ENCODE assay signal across 25 cellular contexts in the genomic region with DNA sequence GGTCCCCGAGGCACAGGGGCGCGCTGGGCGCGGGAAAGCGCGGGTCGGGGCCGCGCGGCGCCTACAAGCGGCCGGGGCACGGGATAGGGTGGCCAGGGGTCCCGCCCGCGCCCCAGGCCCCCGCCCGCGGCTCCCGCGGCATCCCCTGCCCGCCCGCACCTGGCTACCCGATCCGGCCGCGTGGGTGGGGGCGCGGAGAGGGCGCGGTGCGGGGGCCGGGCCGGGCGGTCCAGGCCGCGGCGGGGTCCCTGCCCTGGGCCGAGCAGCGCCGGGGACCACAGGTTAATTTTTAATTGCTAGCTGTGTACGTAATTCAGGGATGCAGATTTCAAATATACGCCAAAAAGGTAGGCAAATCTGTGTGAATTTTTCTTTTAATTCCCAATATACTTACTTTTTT. TPM values are rescaled to one million over a fixed set of nuclear protein-coding genes. Genes with fewer than 3 reads are reported as not detected.
DNase-seq lines count a peak whose midpoint lies in the region; ATAC-seq and TF ChIP-seq lines count a peak whose summit lies in the region.
"Had no signal": no experiment of that assay in that cellular context is flagged by ENCODE, and none has a peak within 500 bp of the region (broad histone marks: within the 10 kb centered on the region; RNA-seq: fewer than 3 reads in every experiment).

No MANE protein-coding gene starts in this region.

- in situ Hi-C loops in mammary epithelial cell (cut with MboI; ENCODE audit: low sequenced_read_pairs in 2 of 2): no loop called here

- H3K9ac ChIP-seq in mammary epithelial cell (ENCODE audit: insufficient read depth, low read length) (no peak overlapping the region), mesenchymal stem cell (ENCODE audit: low read length) (no peak overlapping the region)

- H2BK15ac ChIP-seq in mesenchymal stem cell (ENCODE audit: low read depth, poor library complexity, severe bottlenecking): no peak overlapping the region

- peak overlapping the region in 2 of 3 donors; percentile 39 to 50 for H3K4me3 ChIP-seq in breast epithelium
- no peak overlapping the region for H3K4me3 ChIP-seq in mammary epithelial cell (replicated peaks in 1 of 3; ENCODE audit: insufficient read depth in 1 of 3, low read depth in 2 of 3, low read length in 3 of 3)
- H3K4me3 ChIP-seq in ectodermal cell (ENCODE audit: insufficient read depth, low read depth, low read length): peak overlapping the region; percentile 12
- peak overlapping the region in 1 of 2 experiments; percentile 58 for H3K4me3 ChIP-seq in mesenchymal stem cell (ENCODE audit: insufficient read depth in 1 of 2, low read depth in 1 of 2, low read length in 2 of 2)
- H3K4me3 ChIP-seq in upper lobe of left lung: peak overlapping the region in 3 of 4 donors; percentile 17 to 36 (median 32)
- H3K4me3 ChIP-seq: esophagus muscularis mucosa, gastrocnemius medialis had no signal

- dilution Hi-C loops in mammary epithelial cell (cut with HindIII; ENCODE audit: low sequenced_read_pairs): no loop called here

- DNase-seq in breast epithelium (ENCODE audit: low spot score in 2 of 2) (no peak), mammary epithelial cell (no peak), mesenchymal stem cell (no peak), upper lobe of left lung (peak in 1 of 2 donors; percentile 42), NCI-H2107 treated with DMSO at 0.1 percent for 48 hours (lab: John Stamatoyannopoulos, UW; ENCODE audit: unreplicated experiment) (no peak), NCI-H146 (lab: John Stamatoyannopoulos, UW) (no peak), D341Med (ENCODE audit: low spot score) (no peak)
- DNase-seq: activated CD4-positive, CD25-positive, alpha-beta regulatory T cell treated with anti-CD3 and anti-CD28 coated beads, Interleukin-2, amount 50 U/mL, for 72 hours; activated CD8-positive, alpha-beta T cell treated with anti-CD3 and anti-CD28 coated beads, Interleukin-2, amount 10 ng/mL, durations not matched to agents 7 days and 5 days; activated naive CD4-positive, alpha-beta T cell treated with anti-CD3 and anti-CD28 coated beads, Interleukin-2, amount 50 U/mL, for 16 hours; activated T-cell treated with anti-CD3 and anti-CD28 coated beads, Interleukin-2, amount 50 U/mL, for 1 hour; BE2C; DND-41; effector memory CD8-positive, alpha-beta T cell; gastrocnemius medialis; left colon; NCI-H1092; NCI-H1930; stimulated activated CD4-positive, alpha-beta T cell treated with anti-CD3 and anti-CD28 coated beads, Interleukin-2, amount 100 ng/mL, for 48 hours; stimulated activated naive CD4-positive, alpha-beta T cell had no signal

- no peak overlapping the region for H4K91ac ChIP-seq in mesenchymal stem cell (ENCODE audit: low read length)

- no peak overlapping the region for H2AK5ac ChIP-seq in mesenchymal stem cell (ENCODE audit: low read length, severe bottlenecking)

- TF ChIP-seq POLR2A in breast epithelium (IDR thresholded peaks at IDR 0.05): no peak
- TF ChIP-seq POLR2A in upper lobe of left lung (IDR thresholded peaks at IDR 0.05): no peak

- H2BK12ac ChIP-seq in mesenchymal stem cell (ENCODE audit: low read length in 2 of 2): no peak overlapping the region

- WGBS in mammary epithelial cell (ENCODE audit: low coverage, missing lambda C conversion rate): 31% methylated on average over 2 of the region's 45 CpGs
- 1% methylated on average over 40 to 45 of the region's 45 CpGs for WGBS in ectodermal cell, 2 experiments
- no CpG with 5 or more reads among the region's 45 CpGs for WGBS in mesenchymal stem cell
- WGBS in upper lobe of left lung, 2 donors: 22 to 56% methylated on average over 2 to 18 of the region's 45 CpGs

- peaks cover 2% of the 10 kb centered on the region for H4K20me1 ChIP-seq in mammary epithelial cell (ENCODE audit: insufficient read depth, low read length)

- H3K4me2 ChIP-seq in mammary epithelial cell (ENCODE audit: insufficient read depth, low read depth, low read length): no peak overlapping the region
- peak overlapping the region; percentile 72 for H3K4me2 ChIP-seq in mesenchymal stem cell (ENCODE audit: low read length, poor library complexity, severe bottlenecking)

- H3K14ac ChIP-seq in mesenchymal stem cell (ENCODE audit: low read length in 2 of 2): no peak overlapping the region

- peaks cover 0 to 17% of the 10 kb centered on the region in 2 donors for H3K27me3 ChIP-seq in breast epithelium
- peaks cover 3% of the 10 kb centered on the region for H3K27me3 ChIP-seq in mammary epithelial cell (ENCODE audit: insufficient read depth, low read length)
- peaks cover 21% of the 10 kb centered on the region for H3K27me3 ChIP-seq in ectodermal cell (ENCODE audit: control insufficient read depth, insufficient read depth, low read length, poor library complexity, severe bottlenecking)
- H3K27me3 ChIP-seq in mesenchymal stem cell (ENCODE audit: control insufficient read depth in 1 of 2, insufficient read depth in 1 of 2, low read length in 2 of 2): peaks cover 0 to 4% of the 10 kb centered on the region in 2 experiments
- H3K27me3 ChIP-seq in upper lobe of left lung: no peaks in the 10 kb centered on the region
- H3K27me3 ChIP-seq: ascending aorta, BE2C had no signal

- CTCF ChIA-PET in mammary epithelial cell (lab: Charles Lee; ENCODE audit: low non-redundant PET): no interaction called here

- no peak overlapping the region for H3K4ac ChIP-seq in mesenchymal stem cell (ENCODE audit: low read depth in 1 of 2, low read length in 2 of 2)

- TF ChIP-seq CTCF in breast epithelium (IDR thresholded peaks at IDR 0.05) (no peak), mammary epithelial cell (conservative IDR thresholded peaks at IDR 0.05 in 1 of 2, IDR thresholded peaks at IDR 0.05 in 1 of 2; ENCODE audit: extremely low read depth in 1 of 2, insufficient read depth in 1 of 2, low read depth in 1 of 2, low read length in 2 of 2) (no peak), upper lobe of left lung (IDR thresholded peaks at IDR 0.05) (no peak)

- no peak overlapping the region for H3K18ac ChIP-seq in mesenchymal stem cell (ENCODE audit: low read depth in 1 of 2, low read length in 2 of 2)

- H3K36me3 ChIP-seq in breast epithelium (no peaks in the 10 kb centered on the region), mammary epithelial cell (ENCODE audit: insufficient read depth, low read length) (no peaks in the 10 kb centered on the region), ectodermal cell (ENCODE audit: control insufficient read depth, insufficient read depth, low read length) (no peaks in the 10 kb centered on the region), mesenchymal stem cell (ENCODE audit: control insufficient read depth in 1 of 2, insufficient read depth in 2 of 2, low read depth in 1 of 2, low read length in 2 of 2) (no peaks in the 10 kb centered on the region), upper lobe of left lung (no peaks in the 10 kb centered on the region)
- H3K36me3 ChIP-seq: ascending aorta, BE2C, esophagus muscularis mucosa, gastrocnemius medialis had no signal

- no peak for TF ChIP-seq EP300 in upper lobe of left lung (IDR thresholded peaks at IDR 0.05)

- H2AFZ ChIP-seq in mammary epithelial cell (ENCODE audit: low read depth, low read length) (no peak overlapping the region), mesenchymal stem cell (ENCODE audit: low read depth, low read length) (no peak overlapping the region)

- H4K8ac ChIP-seq in mesenchymal stem cell (ENCODE audit: low read length): no peak overlapping the region

- no peak overlapping the region for H2BK5ac ChIP-seq in mesenchymal stem cell (ENCODE audit: low read depth, low read length, poor library complexity, severe bottlenecking)

- ATAC-seq in upper lobe of left lung (ENCODE audit: low FRiP score in 2 of 2): no peak
- ATAC-seq: activated CD8-positive, alpha-beta T cell treated with anti-CD3 and anti-CD28 coated beads, Interleukin-2, amount 10 ng/mL, durations not matched to agents 7 days and 5 days; effector memory CD8-positive, alpha-beta T cell; gastrocnemius medialis; left colon; Right ventricle myocardium inferior had no signal

- H3K27ac ChIP-seq in breast epithelium (no peak overlapping the region), mammary epithelial cell (ENCODE audit: insufficient read depth, low read depth, low read length) (no peak overlapping the region), ectodermal cell (ENCODE audit: insufficient read depth, low read depth, low read length, poor library complexity, severe bottlenecking) (no peak overlapping the region), mesenchymal stem cell (ENCODE audit: low read length, poor library complexity, severe bottlenecking) (no peak overlapping the region), upper lobe of left lung (no peak overlapping the region)
- H3K27ac ChIP-seq: ascending aorta, esophagus muscularis mucosa, gastrocnemius medialis had no signal

- intact Hi-C loops in breast epithelium (cut with DNase I; ENCODE audit: low total_unique reads) (no loop called here), mammary epithelial cell (cut with micrococcal nuclease) (no loop called here)

- H3K4me1 ChIP-seq in breast epithelium (no peaks in the 10 kb centered on the region), mammary epithelial cell (ENCODE audit: insufficient read depth, low read length) (no peaks in the 10 kb centered on the region), ectodermal cell (ENCODE audit: control insufficient read depth, insufficient read depth, low read length) (no peaks in the 10 kb centered on the region), mesenchymal stem cell (ENCODE audit: control insufficient read depth, insufficient read depth, low read depth, low read length) (no peaks in the 10 kb centered on the region), upper lobe of left lung (no peaks in the 10 kb centered on the region)
- H3K4me1 ChIP-seq: ascending aorta, BE2C, esophagus muscularis mucosa, gastrocnemius medialis had no signal

- no peaks in the 10 kb centered on the region for H3K9me3 ChIP-seq in breast epithelium
- no peaks in the 10 kb centered on the region for H3K9me3 ChIP-seq in mammary epithelial cell (replicated peaks; ENCODE audit: insufficient read depth, low read length)
- H3K9me3 ChIP-seq in ectodermal cell (ENCODE audit: control insufficient read depth, low read length): no peaks in the 10 kb centered on the region
- no peaks in the 10 kb centered on the region for H3K9me3 ChIP-seq in mesenchymal stem cell (ENCODE audit: control insufficient read depth, low read length)
- no peaks in the 10 kb centered on the region for H3K9me3 ChIP-seq in upper lobe of left lung
- H3K9me3 ChIP-seq: ascending aorta, BE2C, esophagus muscularis mucosa, gastrocnemius medialis had no signal

- no peaks in the 10 kb centered on the region for H3K79me2 ChIP-seq in mammary epithelial cell (ENCODE audit: insufficient read depth, low read length)

- H2BK120ac ChIP-seq in mesenchymal stem cell (ENCODE audit: low read depth, low read length): no peak overlapping the region

- BruUV-seq in mammary epithelial cell (replicated peaks; lab: Mats Ljungman, UMichigan): no TSS peak

- H3K79me1 ChIP-seq in mesenchymal stem cell (replicated peaks; ENCODE audit: low read length, poor library complexity, severe bottlenecking): no peaks in the 10 kb centered on the region

- H3K23ac ChIP-seq in mesenchymal stem cell (ENCODE audit: low read length in 2 of 2): no peak overlapping the region

RNA-seq across cellular contexts. Expression of a gene that starts 44.3 kb away (rescaled TPM):
- total RNA-seq in breast epithelium (not detected), mammary epithelial cell (not detected), upper lobe of left lung (not detected)
- not detected for polyA plus RNA-seq in mammary epithelial cell
- polyA minus RNA-seq in mammary epithelial cell: not detected
- not detected for polyA plus RNA-seq in ectodermal cell (2013, experiment 1 of 4)
- not detected for polyA plus RNA-seq in ectodermal cell (2013, experiment 2 of 4)
- not detected for polyA plus RNA-seq in ectodermal cell (2013, experiment 3 of 4)
- polyA plus RNA-seq in ectodermal cell (2013, experiment 4 of 4): not detected
- not detected for polyA plus RNA-seq in mesenchymal stem cell (2013, experiment 1 of 2)
- not detected for polyA plus RNA-seq in mesenchymal stem cell (2013, experiment 2 of 2)
- total RNA-seq: activated CD8-positive, alpha-beta T cell treated with anti-CD3 and anti-CD28 coated beads, Interleukin-2, amount 10 ng/mL, durations not matched to agents 7 days and 5 days; ascending aorta; esophagus muscularis mucosa; gastrocnemius medialis; left colon; OCI-LY7; Right ventricle myocardium inferior had no signal

Comparison
In these comparisons a context has a peak if more than half of its experiments do, and no peak if none do; other contexts are left out.
1. H3K4me3 ChIP-seq: peak in breast epithelium (2 of 3), ectodermal cell (single experiment) and upper lobe of left lung (3 of 4); none in mammary epithelial cell (0 of 3).